1 cellular context compared by ENCODE assay signal in genomic region chr9:137308102-137308619, GRCh38.
TF ChIP-seq lines count a peak whose summit lies in the region.

No MANE protein-coding gene starts in this region.

TF ChIP-seq in H1, 55 proteins besides CTCF, POLR2A, EP300 and RAD21:
- TF ChIP-seq TBP (IDR thresholded peaks at IDR 0.05; ENCODE audit: low read depth, low read length) (no peak), POU5F1 (IDR thresholded peaks at IDR 0.05; ENCODE audit: low read depth, low read length) (no peak), SUZ12 (IDR thresholded peaks at IDR 0.05; ENCODE audit: low read length) (no peak), EGR1 (IDR thresholded peaks at IDR 0.05; ENCODE audit: borderline replicate concordance, low read depth, low read length) (no peak), MAFK (IDR thresholded peaks at IDR 0.05; ENCODE audit: low read depth, low read length) (no peak), TAF7 (optimal IDR thresholded peaks at IDR 0.05; ENCODE audit: borderline replicate concordance, low read depth, low read length) (no peak), BACH1 (IDR thresholded peaks at IDR 0.05; ENCODE audit: low read length) (no peak), CREB1 (IDR thresholded peaks at IDR 0.05) (no peak), CBX5 (IDR thresholded peaks at IDR 0.05; ENCODE audit: low read depth, low read length) (no peak), CHD2 (IDR thresholded peaks at IDR 0.05; ENCODE audit: low read length) (no peak), FOSL1 (IDR thresholded peaks at IDR 0.05; ENCODE audit: insufficient read depth, low read depth, low read length) (no peak), CBX8 (IDR thresholded peaks at IDR 0.05; ENCODE audit: borderline replicate concordance, low read depth, low read length) (no peak)
